Comparison of ENCODE assay signal across 27 cellular contexts in genomic region chr15:66787472-66787871, GRCh38.
"Had no signal": no experiment of that assay in that cellular context is flagged by ENCODE, and none has a peak within 500 bp of the region (broad histone marks: within the 10 kb centered on the region; RNA-seq: fewer than 3 reads in every experiment).

No MANE protein-coding gene starts in this region.

- H3K36me3 ChIP-seq: colonic mucosa, gastroesophageal sphincter, ovary, prostate gland had no signal

- H3K27me3 ChIP-seq: colonic mucosa, dorsolateral prefrontal cortex, gastroesophageal sphincter, ovary, tibial nerve had no signal

- H3K27ac ChIP-seq: colonic mucosa, dorsolateral prefrontal cortex, gastroesophageal sphincter, left ventricle myocardium inferior, ovary, prostate gland, tibial nerve had no signal

- FAIRE-seq: bronchial epithelial cell, endothelial cell of umbilical vein had no signal

- DNase-seq: activated CD4-positive, alpha-beta memory T cell treated with anti-CD3 and anti-CD28 coated beads for 36 hours; activated CD4-positive, alpha-beta T cell treated with anti-CD3 and anti-CD28 coated beads, Interleukin-2, amount 10 ng/mL, durations not matched to agents 24 days and 14 days; activated CD4-positive, CD25-positive, alpha-beta regulatory T cell treated with anti-CD3 and anti-CD28 coated beads, Interleukin-2, amount 50 U/mL, for 72 hours; activated CD8-positive, alpha-beta memory T cell treated with anti-CD3 and anti-CD28 coated beads, Interleukin-2, amount 50 U/mL, for 4 hours; activated gamma-delta T cell; activated naive CD8-positive, alpha-beta T cell treated with anti-CD3 and anti-CD28 coated beads, Interleukin-2, amount 50 U/mL, for 24 hours; activated T-cell treated with anti-CD3 and anti-CD28 coated beads, Interleukin-2, amount 50 U/mL, for 1 hour; anterior cingulate cortex; cerebellar nuclear complex; colonic mucosa; head of caudate nucleus; left ventricle myocardium inferior; midbrain; naive thymus-derived CD4-positive, alpha-beta T cell; retina; stimulated activated CD4-positive, alpha-beta T cell treated with anti-CD3 and anti-CD28 coated beads, Interleukin-15, amount 100 ng/mL, for 24 hours; stimulated activated CD4-positive, alpha-beta T cell treated with anti-CD3 and anti-CD28 coated beads, Interleukin-2, amount 100 ng/mL, for 24 hours; stimulated activated naive B cell treated with anti-CD40 and anti-IgM and Interleukin-4, amounts not matched to agents 10 μg/mL and 1 μg/mL and 100 μg/mL, for 72 hours; T-helper 2 cell had no signal

- H3K4me1 ChIP-seq: colonic mucosa, prostate gland had no signal

- ATAC-seq: activated naive CD8-positive, alpha-beta T cell treated with anti-CD3 and anti-CD28 coated beads, Interleukin-2, amount 50 U/mL, for 24 hours; gastroesophageal sphincter; naive thymus-derived CD4-positive, alpha-beta T cell; stimulated activated naive B cell treated with anti-CD40 and anti-IgM and Interleukin-4, amounts not matched to agents 10 μg/mL and 1 μg/mL and 100 μg/mL, for 72 hours had no signal

- H3K9me3 ChIP-seq: colonic mucosa, gastroesophageal sphincter, ovary, prostate gland, tibial nerve had no signal

- H3K4me3 ChIP-seq: colonic mucosa, dorsolateral prefrontal cortex, gastroesophageal sphincter, left ventricle myocardium inferior, lung, ovary, prostate gland, tibial nerve had no signal
